19 cellular contexts compared by ENCODE assay signal in genomic region chr13:71632721-71633120, GRCh38.
A peak's percentile ranks its signal among the peaks of the same experiment; 100 is the strongest.
DNase-seq lines count a peak whose midpoint lies in the region; ATAC-seq and TF ChIP-seq lines count a peak whose summit lies in the region.
"Had no signal": no experiment of that assay in that cellular context is flagged by ENCODE, and none has a peak within 500 bp of the region (broad histone marks: within the 10 kb centered on the region; RNA-seq: fewer than 3 reads in every experiment).

No MANE protein-coding gene starts in this region.

- no peak overlapping the region for H3K4me3 Mint-ChIP-seq in brain
- no peak overlapping the region for H3K4me3 Mint-ChIP-seq in type B pancreatic cell
- H3K4me3 Mint-ChIP-seq: B cell; CD4-positive, alpha-beta memory T cell; HFFc6 had no signal

- H3K4me1 Mint-ChIP-seq in brain (peaks cover 57% of the 10 kb centered on the region), type B pancreatic cell (ENCODE audit: unreplicated experiment) (peaks cover 40% of the 10 kb centered on the region)
- H3K4me1 Mint-ChIP-seq: B cell; CD4-positive, alpha-beta memory T cell had no signal

- H3K27me3 Mint-ChIP-seq in brain, result no peaks in the 10 kb centered on the region
- H3K27me3 Mint-ChIP-seq in type B pancreatic cell, result no peaks in the 10 kb centered on the region
- H3K27me3 Mint-ChIP-seq: B cell; CD4-positive, alpha-beta memory T cell had no signal

- H3K27ac ChIP-seq in left ventricle myocardium inferior (replicated peaks), result peak overlapping the region; percentile 17
- no peak overlapping the region for H3K27ac ChIP-seq in right atrium auricular region
- no peak overlapping the region for H3K27ac ChIP-seq in Karpas-422 (ENCODE audit: low read length)
- H3K27ac ChIP-seq: HL-60 had no signal

- H3K4me3 ChIP-seq in left ventricle myocardium inferior (no peak overlapping the region), right atrium auricular region (no peak overlapping the region), Karpas-422 (ENCODE audit: low read length) (no peak overlapping the region)
- H3K4me3 ChIP-seq: HAP-1 had no signal

- ATAC-seq in GM19467 (IDR thresholded peaks at IDR 0.05; ENCODE audit: unreplicated experiment), result no peak

- H3K9me3 Mint-ChIP-seq in brain, result no peaks in the 10 kb centered on the region
- H3K9me3 Mint-ChIP-seq in type B pancreatic cell, result peaks cover 5% of the 10 kb centered on the region

- H3K27me3 ChIP-seq in left ventricle myocardium inferior (ENCODE audit: low read depth), result no peaks in the 10 kb centered on the region
- no peaks in the 10 kb centered on the region for H3K27me3 ChIP-seq in right atrium auricular region
- H3K27me3 ChIP-seq in Karpas-422 (ENCODE audit: low read length), result no peaks in the 10 kb centered on the region

- no peaks in the 10 kb centered on the region for H3K36me3 ChIP-seq in left ventricle myocardium inferior
- no peaks in the 10 kb centered on the region for H3K36me3 ChIP-seq in right atrium auricular region
- no peaks in the 10 kb centered on the region for H3K36me3 ChIP-seq in Karpas-422 (ENCODE audit: insufficient read depth, low read length)
- H3K36me3 ChIP-seq: HAP-1 had no signal

- peaks cover 26% of the 10 kb centered on the region for H3K4me1 ChIP-seq in left ventricle myocardium inferior
- no peaks in the 10 kb centered on the region for H3K4me1 ChIP-seq in right atrium auricular region
- H3K4me1 ChIP-seq in Karpas-422 (ENCODE audit: low read length), result no peaks in the 10 kb centered on the region

- intact Hi-C loops in left ventricle myocardium inferior (cut with micrococcal nuclease), result no loop called here

- H3K27ac Mint-ChIP-seq in brain (peak overlapping the region in 3 of 5 experiments; percentile 2 to 25 (median 3)), type B pancreatic cell (peak overlapping the region; percentile 6)
- H3K27ac Mint-ChIP-seq: B cell; CD4-positive, alpha-beta memory T cell; HFFc6 had no signal

- H4K20me1 ChIP-seq in Karpas-422 (ENCODE audit: insufficient read depth, low read depth, low read length), result no peaks in the 10 kb centered on the region

- no peak overlapping the region for H3K9ac ChIP-seq in Karpas-422 (ENCODE audit: low read length)

- no peaks in the 10 kb centered on the region for H3K9me3 ChIP-seq in left ventricle myocardium inferior (replicated peaks)
- no peaks in the 10 kb centered on the region for H3K9me3 ChIP-seq in right atrium auricular region
- peaks cover 4% of the 10 kb centered on the region; the same call in 1 of the 2 replicates for H3K9me3 ChIP-seq in Karpas-422 (ENCODE audit: low read length)
- H3K9me3 ChIP-seq: HAP-1 had no signal

- DNase-seq in left ventricle myocardium inferior, result no peak
- DNase-seq in right atrium auricular region (ENCODE audit: low spot score), result no peak
- peak; percentile 68 for DNase-seq in glomerular endothelial cell (ENCODE audit: extremely low read depth, low read depth, low spot score)
- no peak for DNase-seq in type B pancreatic cell (ENCODE audit: extremely low spot score, unreplicated experiment)
- no peak for DNase-seq in activated CD8-positive, alpha-beta memory T cell treated with anti-CD3 and anti-CD28 coated beads, Interleukin-2, amount 50 U/mL, for 4 hours
- no peak for DNase-seq in Karpas-422
- DNase-seq: C1 segment of cervical spinal cord; CD4-positive, alpha-beta memory T cell; COR-L47; DMS153; DMS79 treated with DMSO at 0.1 percent for 48 hours; EL; GDM1; HFFc6 had no signal

- H3K9me2 ChIP-seq in Karpas-422 (replicated peaks; ENCODE audit: insufficient read depth, low read length), result no peaks in the 10 kb centered on the region

- H3K4me2 ChIP-seq in Karpas-422 (ENCODE audit: low read depth, low read length, poor library complexity, severe bottlenecking), result no peak overlapping the region

- TF ChIP-seq CTCF in left ventricle myocardium inferior (IDR thresholded peaks at IDR 0.05; ENCODE audit: borderline replicate concordance), result no peak
- TF ChIP-seq CTCF in right atrium auricular region (IDR thresholded peaks at IDR 0.05), result no peak
- TF ChIP-seq CTCF in brain (conservative IDR thresholded peaks at IDR 0.05), result no peak
- TF ChIP-seq CTCF in type B pancreatic cell (conservative IDR thresholded peaks at IDR 0.05), result no peak

- no peak overlapping the region for H2AFZ ChIP-seq in Karpas-422 (ENCODE audit: low read length)

- H3K36me3 Mint-ChIP-seq in brain (peaks cover under 1% of the 10 kb centered on the region), type B pancreatic cell (peaks cover 17% of the 10 kb centered on the region)
- H3K36me3 Mint-ChIP-seq: CD4-positive, alpha-beta memory T cell had no signal

- H3K79me2 ChIP-seq in Karpas-422 (ENCODE audit: low read length), result no peaks in the 10 kb centered on the region
